ENCODE assay signal across 28 cellular contexts in the genomic region with DNA sequence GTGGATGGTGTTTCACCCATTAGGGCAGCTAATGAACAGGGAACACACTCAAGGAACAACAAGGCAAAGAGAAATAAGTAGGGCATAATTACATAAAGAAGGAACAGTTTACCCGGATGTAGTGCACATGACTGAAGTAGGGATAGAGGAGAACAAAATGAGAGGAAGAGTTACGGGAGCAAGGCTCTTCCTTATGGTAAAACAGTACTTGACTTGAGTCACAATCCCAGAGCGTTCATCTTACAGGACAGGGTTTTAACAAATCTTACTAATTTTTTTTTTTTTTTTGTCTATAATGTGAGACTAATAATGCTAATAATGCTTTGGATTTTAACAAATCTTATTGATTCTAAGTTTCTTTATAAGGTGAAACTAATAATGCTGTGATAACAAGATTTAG.
"Had no signal": no experiment of that assay in that cellular context is flagged by ENCODE, and none has a peak within 500 bp of the region (broad histone marks: within the 10 kb centered on the region; RNA-seq: fewer than 3 reads in every experiment).

No MANE protein-coding gene starts in this region.

- H3K36me3 ChIP-seq: esophagus muscularis mucosa, gastroesophageal sphincter, heart right ventricle, left lung, neural progenitor cell, right atrium auricular region, sigmoid colon, spleen, tibial artery had no signal

- ATAC-seq: foreskin keratinocyte; gastroesophageal sphincter; heart right ventricle; left cardiac atrium; left lung; naive thymus-derived CD4-positive, alpha-beta T cell; stimulated activated memory B cell treated with anti-CD40 and anti-IgM and Interleukin-4, amounts not matched to agents 10 μg/mL and 1 μg/mL and 100 μg/mL, for 72 hours; stimulated activated naive CD8-positive, alpha-beta T cell treated with anti-CD3 and anti-CD28 coated beads, Interleukin-15, Interleukin-2, amounts not matched to agents 100 U/mL and 50 U/mL, for 24 hours had no signal

- H3K79me2 ChIP-seq: parathyroid adenoma had no signal

- H3K4me1 Mint-ChIP-seq: mesothelial cell of epicardium; naive thymus-derived CD4-positive, alpha-beta T cell; nephron had no signal

- FAIRE-seq: endothelial cell of umbilical vein, islet of Langerhans had no signal

- H3K27ac Mint-ChIP-seq: mesothelial cell of epicardium; naive thymus-derived CD4-positive, alpha-beta T cell; nephron; neural progenitor cell; progenitor cell of endocrine pancreas; stimulated activated memory B cell treated with anti-CD40 and anti-IgM and Interleukin-4, amounts not matched to agents 10 μg/mL and 1 μg/mL and 100 μg/mL, for 72 hours; type B pancreatic cell had no signal

- H3K27me3 ChIP-seq: esophagus muscularis mucosa, foreskin keratinocyte, gastroesophageal sphincter, heart right ventricle, left lung, neural progenitor cell, right atrium auricular region, sigmoid colon, spleen, testis, tibial artery had no signal

- H3K36me3 Mint-ChIP-seq: mesothelial cell of epicardium; naive thymus-derived CD4-positive, alpha-beta T cell; neural progenitor cell; stimulated activated memory B cell treated with anti-CD40 and anti-IgM and Interleukin-4, amounts not matched to agents 10 μg/mL and 1 μg/mL and 100 μg/mL, for 72 hours; type B pancreatic cell had no signal

- H3K27ac ChIP-seq: esophagus muscularis mucosa, foreskin keratinocyte, gastroesophageal sphincter, heart right ventricle, left lung, neural progenitor cell, parathyroid adenoma, right atrium auricular region, sigmoid colon, spleen, testis, tibial artery had no signal

- H3K4me1 ChIP-seq: esophagus muscularis mucosa, foreskin keratinocyte, gastroesophageal sphincter, heart right ventricle, left lung, neural progenitor cell, parathyroid adenoma, right atrium auricular region, sigmoid colon, spleen, testis, tibial artery had no signal

- H3K9me3 ChIP-seq: gastroesophageal sphincter, left lung, right atrium auricular region, sigmoid colon, spleen, testis, tibial artery had no signal

- H3K4me3 Mint-ChIP-seq: mesothelial cell of epicardium; naive thymus-derived CD4-positive, alpha-beta T cell; nephron; neural progenitor cell; stimulated activated memory B cell treated with anti-CD40 and anti-IgM and Interleukin-4, amounts not matched to agents 10 μg/mL and 1 μg/mL and 100 μg/mL, for 72 hours; type B pancreatic cell had no signal

- H3K4me3 ChIP-seq: esophagus muscularis mucosa, gastroesophageal sphincter, heart right ventricle, left lung, neural progenitor cell, right atrium auricular region, sigmoid colon, spleen, testis, tibial artery had no signal

- H3K9me3 Mint-ChIP-seq: nephron; neural progenitor cell; stimulated activated memory B cell treated with anti-CD40 and anti-IgM and Interleukin-4, amounts not matched to agents 10 μg/mL and 1 μg/mL and 100 μg/mL, for 72 hours; type B pancreatic cell had no signal

- H3K27me3 Mint-ChIP-seq: naive thymus-derived CD4-positive, alpha-beta T cell; progenitor cell of endocrine pancreas; stimulated activated memory B cell treated with anti-CD40 and anti-IgM and Interleukin-4, amounts not matched to agents 10 μg/mL and 1 μg/mL and 100 μg/mL, for 72 hours; type B pancreatic cell had no signal

- H2AFZ ChIP-seq: neural progenitor cell, parathyroid adenoma had no signal

- DNase-seq: dermis blood vessel endothelial cell; effector memory CD4-positive, alpha-beta T cell; foreskin keratinocyte; heart right ventricle; hippocampal formation; left cardiac atrium; left lung; mesenchymal stem cell; naive thymus-derived CD4-positive, alpha-beta T cell; sigmoid colon; spleen; stimulated activated CD4-positive, alpha-beta T cell treated with anti-CD3 and anti-CD28 coated beads, Interleukin-4, amount 100 ng/mL, for 4 hours; stimulated activated naive CD8-positive, alpha-beta T cell treated with anti-CD3 and anti-CD28 coated beads, Interleukin-15, Interleukin-2, amounts not matched to agents 100 U/mL and 50 U/mL, for 24 hours; substantia nigra; testis; tibial artery had no signal
